13 cellular contexts compared by ENCODE assay signal in the genomic region with DNA sequence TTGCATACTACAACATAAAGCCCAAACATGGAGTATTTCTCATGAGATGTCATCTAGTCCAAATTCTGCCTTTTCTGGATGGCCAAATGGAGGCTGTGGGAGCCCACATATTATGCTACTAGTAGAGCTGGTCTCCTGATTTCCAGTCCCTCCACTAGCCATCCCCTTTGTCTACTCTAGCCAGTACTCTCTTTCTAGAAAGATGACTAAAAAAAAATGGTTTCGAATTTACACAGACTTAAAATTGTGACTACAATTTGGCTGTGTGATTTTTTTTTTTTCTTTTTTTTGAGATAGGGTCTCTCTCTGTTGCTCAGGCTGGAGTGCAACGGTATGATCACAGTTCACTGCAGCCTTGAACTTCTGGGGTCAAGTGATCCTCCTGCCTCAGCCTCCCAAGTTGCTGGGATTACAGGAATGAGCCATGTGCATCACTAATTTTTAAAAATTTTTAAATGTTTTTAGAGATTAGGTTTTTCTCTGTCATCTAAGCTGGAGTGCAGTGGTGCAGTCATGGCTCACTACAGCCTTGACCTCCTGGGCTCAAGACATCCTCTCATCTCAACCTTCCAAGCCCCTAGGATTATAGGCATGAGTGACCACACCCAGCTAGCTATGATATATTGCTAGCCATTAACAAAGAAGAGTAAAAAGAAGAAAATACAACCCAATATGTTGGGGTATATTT.
DNase-seq lines count a peak whose midpoint lies in the region; ATAC-seq and TF ChIP-seq lines count a peak whose summit lies in the region.
"Had no signal": no experiment of that assay in that cellular context is flagged by ENCODE, and none has a peak within 500 bp of the region (broad histone marks: within the 10 kb centered on the region; RNA-seq: fewer than 3 reads in every experiment).

No MANE protein-coding gene starts in this region.

- intact Hi-C loops in naive thymus-derived CD4-positive, alpha-beta T cell (cut with micrococcal nuclease), result no loop called here

- H3F3A ChIP-seq in SU-DHL-6 (ENCODE audit: insufficient read depth), result no peaks in the 10 kb centered on the region

- H3K4me3 Mint-ChIP-seq in endodermal cell, result no peak overlapping the region
- peak overlapping the region in 1 of 10 donors; percentile 26 for H3K4me3 Mint-ChIP-seq in naive thymus-derived CD4-positive, alpha-beta T cell

- no peaks in the 10 kb centered on the region for H3K9me3 ChIP-seq in SU-DHL-6 (ENCODE audit: insufficient read depth, low read length)
- no peaks in the 10 kb centered on the region for H3K9me3 ChIP-seq in endodermal cell (ENCODE audit: control insufficient read depth, low read length)
- H3K9me3 ChIP-seq in naive thymus-derived CD4-positive, alpha-beta T cell (ENCODE audit: control insufficient read depth in 2 of 3, low read length in 3 of 3), result no peaks in the 10 kb centered on the region
- H3K9me3 ChIP-seq: heart left ventricle had no signal

- no peaks in the 10 kb centered on the region for H3K79me2 ChIP-seq in SU-DHL-6 (ENCODE audit: insufficient read depth, low read length)

- TF ChIP-seq CTCF in GM20000 (IDR thresholded peaks at IDR 0.05; ENCODE audit: extremely low read depth, missing control alignments), result no peak
- no peak for TF ChIP-seq CTCF in SU-DHL-6 (IDR thresholded peaks at IDR 0.05; ENCODE audit: insufficient read depth, low read length, poor library complexity, severe bottlenecking)
- TF ChIP-seq CTCF in endodermal cell (conservative IDR thresholded peaks at IDR 0.05), result no peak

- peak; percentile 49 for ATAC-seq in GM18870 (IDR thresholded peaks at IDR 0.05; ENCODE audit: unreplicated experiment)
- ATAC-seq in HG02973 (IDR thresholded peaks at IDR 0.05; ENCODE audit: unreplicated experiment), result peak; percentile 41
- ATAC-seq in naive thymus-derived CD4-positive, alpha-beta T cell, result no peak
- ATAC-seq: heart left ventricle, K562 had no signal

- H3K4me2 ChIP-seq in SU-DHL-6 (ENCODE audit: low read depth, low read length, poor library complexity, severe bottlenecking), result peak overlapping the region; percentile 30

- 96% methylated on average over 2 of the region's 2 CpGs; no CpG with 5 or more reads in 1 of the 2 experiments for WGBS in endodermal cell (ENCODE audit: insufficient coverage in 1 of 2, insufficient read length in 1 of 2), 2 experiments

- no peaks in the 10 kb centered on the region for H3K9me2 ChIP-seq in SU-DHL-6 (replicated peaks; ENCODE audit: insufficient read depth, low read length)

- no peak overlapping the region for H2AFZ ChIP-seq in SU-DHL-6 (ENCODE audit: low read depth, low read length, severe bottlenecking)
- H2AFZ ChIP-seq: GM23248 had no signal

- H3K27me3 ChIP-seq in SU-DHL-6 (ENCODE audit: low read length), result no peaks in the 10 kb centered on the region
- H3K27me3 ChIP-seq in endodermal cell (ENCODE audit: control insufficient read depth, insufficient read depth, low read length, poor library complexity, severe bottlenecking), result peaks cover 16% of the 10 kb centered on the region
- H3K27me3 ChIP-seq in naive thymus-derived CD4-positive, alpha-beta T cell (ENCODE audit: control insufficient read depth in 2 of 2, insufficient read depth in 2 of 2, low read length in 2 of 2), result no peaks in the 10 kb centered on the region
- H3K27me3 ChIP-seq: heart left ventricle had no signal

- DNase-seq in GM20000 (ENCODE audit: low spot score), result peak; percentile 18
- no peak for DNase-seq in endodermal cell
- DNase-seq in naive thymus-derived CD4-positive, alpha-beta T cell, result no peak
- no peak for DNase-seq in SHP77 treated with DMSO at 0.1 percent for 48 hours (lab: John Stamatoyannopoulos, UW)
- DNase-seq: DMS153, GM23248, heart left ventricle, midbrain, retina had no signal

- peaks cover 8% of the 10 kb centered on the region for H3K27me3 Mint-ChIP-seq in endodermal cell (ENCODE audit: insufficient read depth)
- peaks cover 3 to 28% (median 13%) of the 10 kb centered on the region in 5 donors for H3K27me3 Mint-ChIP-seq in naive thymus-derived CD4-positive, alpha-beta T cell

- no peak overlapping the region for H3K27ac ChIP-seq in SU-DHL-6 (ENCODE audit: low read depth, low read length)
- H3K27ac ChIP-seq in endodermal cell (ENCODE audit: low read depth, low read length), result no peak overlapping the region
- H3K27ac ChIP-seq in naive thymus-derived CD4-positive, alpha-beta T cell (ENCODE audit: low read depth, low read length), result no peak overlapping the region
- H3K27ac ChIP-seq: GM23248, heart left ventricle had no signal

- H3K9ac ChIP-seq in SU-DHL-6 (ENCODE audit: low read length), result no peak overlapping the region
- H3K9ac ChIP-seq in endodermal cell (ENCODE audit: extremely low read depth, low read length, poor library complexity, severe bottlenecking), result no peak overlapping the region
- H3K9ac ChIP-seq: GM23248 had no signal

- CTCF ChIA-PET in naive thymus-derived CD4-positive, alpha-beta T cell (lab: Charles Lee), result no interaction called here

- H4K20me1 ChIP-seq in SU-DHL-6 (ENCODE audit: low read depth, low read length), result no peaks in the 10 kb centered on the region

- peaks cover under 1% of the 10 kb centered on the region for H3K9me3 Mint-ChIP-seq in endodermal cell
- H3K9me3 Mint-ChIP-seq in naive thymus-derived CD4-positive, alpha-beta T cell, result peaks cover 0 to 9% (median 2%) of the 10 kb centered on the region in 11 donors

- H3K4me1 Mint-ChIP-seq in endodermal cell, result peaks cover 9% of the 10 kb centered on the region
- H3K4me1 Mint-ChIP-seq in naive thymus-derived CD4-positive, alpha-beta T cell, result peaks cover 0 to 25% (median 0%) of the 10 kb centered on the region in 7 donors

- no peak overlapping the region for H3K27ac Mint-ChIP-seq in endodermal cell
- peak overlapping the region in 1 of 9 donors; percentile 85 for H3K27ac Mint-ChIP-seq in naive thymus-derived CD4-positive, alpha-beta T cell

- H3K4me1 ChIP-seq in endodermal cell (ENCODE audit: control insufficient read depth, insufficient read depth, low read length), result peaks cover 8% of the 10 kb centered on the region
- H3K4me1 ChIP-seq in naive thymus-derived CD4-positive, alpha-beta T cell (ENCODE audit: control insufficient read depth in 2 of 2, insufficient read depth in 2 of 2, low read length in 2 of 2), result no peaks in the 10 kb centered on the region

- no peak overlapping the region for H3K4me3 ChIP-seq in SU-DHL-6 (ENCODE audit: insufficient read depth, low read length, poor library complexity, severe bottlenecking)
- H3K4me3 ChIP-seq in endodermal cell (ENCODE audit: low read length), result no peak overlapping the region
- H3K4me3 ChIP-seq in naive thymus-derived CD4-positive, alpha-beta T cell (ENCODE audit: low read length), result no peak overlapping the region
- H3K4me3 ChIP-seq: GM23248, heart left ventricle, K562 had no signal

- POLR2A ChIA-PET in naive thymus-derived CD4-positive, alpha-beta T cell (lab: Charles Lee), result no interaction called here

- H3K36me3 ChIP-seq in SU-DHL-6 (ENCODE audit: low read length), result no peaks in the 10 kb centered on the region
- H3K36me3 ChIP-seq in endodermal cell (ENCODE audit: control insufficient read depth, insufficient read depth, low read length), result no peaks in the 10 kb centered on the region
- no peaks in the 10 kb centered on the region for H3K36me3 ChIP-seq in naive thymus-derived CD4-positive, alpha-beta T cell (ENCODE audit: control insufficient read depth in 2 of 3, insufficient read depth in 3 of 3, low read length in 3 of 3)

- no peaks in the 10 kb centered on the region for H3K36me3 Mint-ChIP-seq in endodermal cell (ENCODE audit: low read depth)
- peaks cover 0 to 5% (median 0%) of the 10 kb centered on the region in 5 donors for H3K36me3 Mint-ChIP-seq in naive thymus-derived CD4-positive, alpha-beta T cell
